Comparison of ENCODE assay signal across 1 cellular context in the genomic region with DNA sequence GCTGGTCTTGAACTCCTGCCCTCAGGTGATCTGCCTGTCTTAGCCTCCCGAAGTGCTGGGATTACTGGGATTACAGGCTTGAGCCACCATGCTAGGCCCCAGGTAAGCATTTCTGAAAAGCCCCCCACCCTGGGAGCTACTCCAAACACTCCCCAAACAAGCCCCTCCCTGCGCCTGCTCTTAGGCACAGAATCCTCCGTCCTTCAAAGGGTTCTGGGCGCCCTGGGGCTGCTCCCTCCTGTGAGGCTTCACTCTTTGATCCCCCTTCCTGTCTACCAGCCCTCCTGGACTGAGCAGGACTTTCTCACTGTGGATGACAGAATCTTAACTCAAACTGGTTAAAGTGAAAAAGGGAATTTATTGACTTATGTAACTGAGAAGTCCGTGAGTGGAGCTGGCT.
TF ChIP-seq lines count a peak whose summit lies in the region.

No MANE protein-coding gene starts in this region.

TF ChIP-seq in H1, 55 proteins besides CTCF, POLR2A, EP300 and RAD21 (continued from another document):
- TF ChIP-seq TAF7 (optimal IDR thresholded peaks at IDR 0.05; ENCODE audit: borderline replicate concordance, low read depth, low read length) = no peak
